Comparison of ENCODE assay signal across 8 cellular contexts in the genomic region with DNA sequence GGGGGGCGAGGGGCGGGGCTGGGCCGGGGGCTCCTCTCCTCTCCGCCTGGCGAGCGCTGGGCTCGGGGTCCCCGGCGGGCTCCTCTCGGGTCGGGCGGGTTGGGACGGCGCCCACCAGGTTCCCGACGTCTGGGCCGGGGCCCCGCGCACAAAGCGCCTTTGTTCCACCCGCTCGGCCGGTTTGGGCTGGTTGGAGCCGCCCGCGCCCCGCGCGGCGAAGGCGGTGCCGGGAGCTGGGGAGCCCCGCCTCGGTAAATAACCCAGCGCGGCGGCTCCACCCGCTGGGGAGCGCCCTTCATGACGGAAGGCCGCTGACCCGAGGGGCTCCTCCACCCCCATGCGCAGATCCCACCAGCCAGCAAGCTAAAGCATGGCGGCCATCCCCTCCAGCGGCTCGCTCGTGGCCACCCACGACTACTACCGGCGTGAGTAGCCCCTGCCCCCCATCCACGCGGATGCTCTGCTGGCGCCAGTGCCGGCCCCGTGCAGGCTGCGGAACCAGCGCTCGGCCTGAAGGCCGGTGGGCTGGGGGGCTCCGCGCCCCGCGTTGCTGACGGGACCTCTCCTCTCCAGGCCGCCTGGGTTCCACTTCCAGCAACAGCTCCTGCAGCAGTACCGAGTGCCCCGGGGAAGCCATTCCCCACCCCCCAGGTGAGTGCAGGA. TPM values are rescaled to one million over a fixed set of nuclear protein-coding genes. Genes with fewer than 3 reads are reported as not detected.
DNase-seq lines count a peak whose midpoint lies in the region; ATAC-seq, FAIRE-seq and TF ChIP-seq lines count a peak whose summit lies in the region.

No MANE protein-coding gene starts in this region.

- FAIRE-seq in bronchial epithelial cell (lab: Jason Lieb, UNC), result no peak

- H3K9me3 ChIP-seq in ES-I3 (ENCODE audit: control insufficient read depth, insufficient read depth, low read length) (no peaks in the 10 kb centered on the region), Karpas-422 (ENCODE audit: low read length) (no peaks in the 10 kb centered on the region), spleen (peaks cover 0 to 12% (median 8%) of the 10 kb centered on the region in 8 donors)

- H2AFZ ChIP-seq in Karpas-422 (ENCODE audit: low read length), result no peak overlapping the region

- H3K4me1 ChIP-seq in ES-I3 (ENCODE audit: insufficient read depth, low read length) (no peaks in the 10 kb centered on the region; the same call in 1 of the 2 replicates), Karpas-422 (ENCODE audit: low read length) (peaks cover 13% of the 10 kb centered on the region), spleen (peaks cover 14 to 49% (median 33%) of the 10 kb centered on the region in 6 donors)

- no peaks in the 10 kb centered on the region for H4K20me1 ChIP-seq in Karpas-422 (ENCODE audit: insufficient read depth, low read depth, low read length)

- H3K36me3 ChIP-seq in ES-I3 (ENCODE audit: insufficient read depth, low read length) (peaks cover 7% of the 10 kb centered on the region), Karpas-422 (ENCODE audit: insufficient read depth, low read length) (no peaks in the 10 kb centered on the region; the same call in 1 of the 2 replicates), bronchial epithelial cell (ENCODE audit: control insufficient read depth, insufficient read depth, low read length) (peaks cover 19% of the 10 kb centered on the region), spleen (peaks cover 0 to 25% (median 8%) of the 10 kb centered on the region in 6 donors)

- no peaks in the 10 kb centered on the region for H3K79me2 ChIP-seq in Karpas-422 (ENCODE audit: low read length)

- peak overlapping the region; percentile 71; the same call in 1 of the 2 replicates for H3K4me3 ChIP-seq in Karpas-422 (ENCODE audit: low read length)
- peak overlapping the region; percentile 88 for H3K4me3 ChIP-seq in bronchial epithelial cell (ENCODE audit: low read depth, low read length)
- H3K4me3 ChIP-seq in spleen, result peak overlapping the region; percentile 78 to 97 (median 88)

- peak; percentile 36 for ATAC-seq in GM21737 (IDR thresholded peaks at IDR 0.05; ENCODE audit: unreplicated experiment)

- H3K27me3 ChIP-seq in Karpas-422 (ENCODE audit: low read length) (no peaks in the 10 kb centered on the region), bronchial epithelial cell (ENCODE audit: control insufficient read depth, insufficient read depth, low read length) (no peaks in the 10 kb centered on the region), spleen (replicated peaks in 1 of 7) (peaks cover 0 to 23% (median 0%) of the 10 kb centered on the region in 7 donors)

- H3K9ac ChIP-seq in ES-I3 (ENCODE audit: low read depth, low read length), result peak overlapping the region; percentile 86
- peak overlapping the region; percentile 63 for H3K9ac ChIP-seq in Karpas-422 (ENCODE audit: low read length)

- TF ChIP-seq POLR2A in spleen (IDR thresholded peaks at IDR 0.05), result no peak

- H3K27ac ChIP-seq in Karpas-422 (ENCODE audit: low read length) (no peak overlapping the region), VCaP (peak overlapping the region; percentile 96), spleen (peak overlapping the region; percentile 81 to 96 (median 94))

- intact Hi-C loops in spleen (cut with DNase I; ENCODE audit: low total_unique reads), result no loop called here

- H3K9me2 ChIP-seq in Karpas-422 (replicated peaks; ENCODE audit: insufficient read depth, low read length), result no peaks in the 10 kb centered on the region

- H3K4me2 ChIP-seq in Karpas-422 (ENCODE audit: low read depth, low read length, poor library complexity, severe bottlenecking), result peak overlapping the region; percentile 92

- no peak for TF ChIP-seq CTCF in VCaP (conservative IDR thresholded peaks at IDR 0.05)
- peak; percentile 10 for TF ChIP-seq CTCF in bronchial epithelial cell (IDR thresholded peaks at IDR 0.05; ENCODE audit: insufficient read depth, low read length, severe bottlenecking)
- TF ChIP-seq CTCF in spleen (IDR thresholded peaks at IDR 0.05 in 8 of 11, conservative IDR thresholded peaks at IDR 0.05 in 3 of 11), result peak in 1 of 11 experiments; percentile 26

- peak; percentile 59 for DNase-seq in Karpas-422
- peak; percentile 44 for DNase-seq in bronchial epithelial cell (ENCODE audit: low read depth)
- DNase-seq in inferior parietal cortex (ENCODE audit: extremely low spot score), result peak; percentile 71
- peak; percentile 94 for DNase-seq in spleen
- no peak for DNase-seq in Kasumi-1 (lab: John Stamatoyannopoulos, UW)

- WGBS in spleen, 5 donors, result 0 to 9% (median 3%) methylated on average over 9 to 67 of the region's 67 CpGs

RNA-seq across cellular contexts. Expression of a gene that starts 0.5 kb away (rescaled TPM):
- 16.2 and 51.0 TPM in 2 replicates for total RNA-seq in Karpas-422 (2014; rRNA removed; shearing (Covaris generic); ENCODE audit: low replicate concordance)
- total RNA-seq in bronchial epithelial cell (21.9 and 35.6 TPM in 2 replicates), spleen (100 to 1,000 TPM in 4 of 7 donors, 10 to 100 TPM in 3; 68.8 to 167 (median 105) TPM)
- 100 to 1,000 TPM; 123 to 275 (median 186) TPM for polyA plus RNA-seq in spleen

RNA-seq across cellular contexts. Expression of a gene that starts 16.1 kb away (rescaled TPM):
- total RNA-seq in Karpas-422 (2014; rRNA removed; shearing (Covaris generic); ENCODE audit: low replicate concordance), result 0.51 TPM in 1 of 2 replicates, not detected in the other
- total RNA-seq in bronchial epithelial cell, result 59.5 and 107 TPM in 2 replicates
- total RNA-seq in spleen, result 1 to 10 TPM in 1 of 7 donors, under 1 TPM in 6; 0.20 to 1.0 (median 0.77) TPM
- under 1 TPM; 0.55 to 0.72 (median 0.64) TPM for polyA plus RNA-seq in spleen

RNA-seq across cellular contexts. Expression of a gene that starts 22.2 kb away (rescaled TPM):
- total RNA-seq in Karpas-422 (2014; rRNA removed; shearing (Covaris generic); ENCODE audit: low replicate concordance), result 0.71 TPM in 1 of 2 replicates, not detected in the other
- total RNA-seq in bronchial epithelial cell, result 1.1 and 1.9 TPM in 2 replicates
- 1 to 10 TPM in 3 of 7 donors, under 1 TPM in 4; 0.39 to 1.4 (median 0.54) TPM for total RNA-seq in spleen
- polyA plus RNA-seq in spleen, result under 1 TPM; 0.48 to 0.57 (median 0.53) TPM

RNA-seq across cellular contexts. Expression of a gene that starts 26.5 kb away (rescaled TPM):
- total RNA-seq in Karpas-422 (2014; rRNA removed; shearing (Covaris generic); ENCODE audit: low replicate concordance), result not detected in 2 replicates
- total RNA-seq in bronchial epithelial cell (0.13 and 0.79 TPM in 2 replicates), spleen (1 to 10 TPM in 4 of 7 donors, under 1 TPM in 1, not detected in 2; 0.46 to 1.5 (median 1.2) TPM)
- under 1 TPM; 0.07 to 0.19 (median 0.12) TPM for polyA plus RNA-seq in spleen

RNA-seq across cellular contexts. Expression of a gene that starts 32.9 kb away (rescaled TPM):
- 0.48 and 1.6 TPM in 2 replicates for total RNA-seq in Karpas-422 (2014; rRNA removed; shearing (Covaris generic); ENCODE audit: low replicate concordance)
- 0.26 and 0.90 TPM in 2 replicates for total RNA-seq in bronchial epithelial cell
- 1 to 10 TPM in 4 of 7 donors, under 1 TPM in 3; 0.33 to 2.0 (median 1.0) TPM for total RNA-seq in spleen
- polyA plus RNA-seq in spleen, result 1 to 10 TPM in 1 of 3 donors, under 1 TPM in 2; 0.91 to 1.8 (median 0.98) TPM

Comparison
In these comparisons a context has a peak if more than half of its experiments do, and no peak if none do; other contexts are left out.
1. DNase-seq: peak in Karpas-422 (single experiment), bronchial epithelial cell (single experiment), inferior parietal cortex (single experiment) and spleen (single experiment); none in Kasumi-1 (0 of 2).
2. RNA of a gene that starts 16.1 kb away (total RNA-seq): 59.5 to 107 TPM in bronchial epithelial cell; 0.20 to 1.0 TPM in spleen and 0.51 TPM in Karpas-422; every median in the first group is over 10 times any median in the second.
3. Peak in every context shown above with its lines, with median percentiles within 50 percentile points of each other: H3K4me3 ChIP-seq.